11 cellular contexts compared by ENCODE assay signal in the genomic region with DNA sequence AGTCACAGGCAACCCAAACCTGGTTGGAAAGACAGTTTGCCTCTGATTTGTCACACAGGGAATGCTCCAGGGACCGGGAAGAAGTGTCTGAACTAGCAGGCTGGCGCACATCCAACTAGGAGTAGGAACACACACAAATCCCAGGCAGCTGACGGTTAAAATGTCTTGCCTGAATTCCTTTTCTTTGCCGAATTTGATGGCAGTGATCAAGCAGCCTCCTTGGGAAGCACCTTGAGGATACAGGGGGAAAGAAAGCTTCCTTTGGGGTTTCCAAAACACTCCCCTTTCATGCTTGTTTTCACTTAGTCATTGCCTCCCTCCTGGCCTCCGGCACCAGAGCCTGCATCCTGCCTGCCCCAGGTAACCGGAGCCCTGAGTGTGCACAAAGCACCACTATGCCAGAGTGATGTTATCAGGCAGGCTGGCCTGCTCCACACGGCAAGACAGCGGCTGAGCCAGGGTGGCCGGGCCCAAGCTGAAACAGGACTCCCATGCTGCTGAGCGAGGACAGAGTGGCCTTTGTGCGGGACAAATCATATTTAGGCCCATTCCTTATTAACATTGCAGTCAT.
DNase-seq lines count a peak whose midpoint lies in the region; ATAC-seq and TF ChIP-seq lines count a peak whose summit lies in the region.
"Had no signal": no experiment of that assay in that cellular context is flagged by ENCODE, and none has a peak within 500 bp of the region (broad histone marks: within the 10 kb centered on the region; RNA-seq: fewer than 3 reads in every experiment).

No MANE protein-coding gene starts in this region.

- H3K9me2 ChIP-seq in PC-9 (ENCODE audit: insufficient read depth), result no peaks in the 10 kb centered on the region

- no peak for TF ChIP-seq RAD21 in Ishikawa (IDR thresholded peaks at IDR 0.05; ENCODE audit: low read depth)

- POLR2A ChIA-PET in PC-9 (lab: Charles Lee; ENCODE audit: unreplicated experiment), result interaction anchor here (1.0 kb wide), 1 partner anchor 8 kb away, joined by 6 read pairs; no protein-coding TSS in a partner anchor

- CTCF ChIA-PET in PC-9 (lab: Charles Lee), result no interaction called here

- H3K27ac ChIP-seq in PC-9, result peak overlapping the region; percentile 81

- no peaks in the 10 kb centered on the region for H3K9me3 ChIP-seq in PC-9 (ENCODE audit: insufficient read depth, low read depth)

- BruUV-seq in PC-9 (replicated peaks; lab: Mats Ljungman, UMichigan), result no TSS peak

- H3K27me3 ChIP-seq in PC-9 (ENCODE audit: insufficient read depth, low read depth), result no peaks in the 10 kb centered on the region

- no peak for ATAC-seq in GM21737 (IDR thresholded peaks at IDR 0.05; ENCODE audit: unreplicated experiment)
- ATAC-seq in HG02938 (IDR thresholded peaks at IDR 0.05; ENCODE audit: unreplicated experiment), result no peak
- ATAC-seq: naive thymus-derived CD8-positive, alpha-beta T cell had no signal

- DNase-seq in COLO829 (ENCODE audit: low spot score) (peak; percentile 69), PC-9 (peak; percentile 84 to 94), islet precursor cell (peak; percentile 97), putamen (ENCODE audit: low spot score) (no peak)
- DNase-seq in stimulated activated naive CD4-positive, alpha-beta T cell treated with Interleukin-2 at 50 U/mL for 16 hours (lab: John Stamatoyannopoulos, UW), result no peak
- DNase-seq: CD8-positive, alpha-beta memory T cell; naive thymus-derived CD8-positive, alpha-beta T cell; stimulated activated CD4-positive, alpha-beta T cell treated with anti-CD3 and anti-CD28 coated beads, Interleukin-2, amount 100 ng/mL, for 48 hours had no signal

- H3K4me2 ChIP-seq in PC-9, result peak overlapping the region; percentile 73

- H4K20me1 ChIP-seq in PC-9 (ENCODE audit: insufficient read depth), result no peaks in the 10 kb centered on the region

- peak overlapping the region; percentile 25; the same call in 1 of the 2 replicates for H3K4me3 ChIP-seq in PC-9

- TF ChIP-seq CTCF in PC-9 (conservative IDR thresholded peaks at IDR 0.05), result no peak

- no peaks in the 10 kb centered on the region for H3K79me2 ChIP-seq in PC-9 (ENCODE audit: low read depth)

- peaks cover 69% of the 10 kb centered on the region for H3K4me1 ChIP-seq in PC-9 (replicated peaks; ENCODE audit: insufficient read depth)

- peak; percentile 31; the same call in 1 of the 2 replicates for TF ChIP-seq EP300 in Ishikawa (IDR thresholded peaks at IDR 0.05; ENCODE audit: borderline replicate concordance)

- H2AFZ ChIP-seq in PC-9, result peak overlapping the region; percentile 49

- intact Hi-C loops in PC-9 (cut with micrococcal nuclease; ENCODE audit: unreplicated experiment), result loop anchor here (5.0 to 10.0 kb wide), 2 partner anchors 470 to 558 kb away; a partner anchor contains a TSS

- H3K36me3 ChIP-seq in PC-9 (ENCODE audit: low read depth), result no peaks in the 10 kb centered on the region

- H3F3A ChIP-seq in PC-9 (ENCODE audit: insufficient read depth, low read depth), result peaks cover 31% of the 10 kb centered on the region

TF ChIP-seq in Ishikawa, 13 proteins besides CTCF, POLR2A, EP300 and RAD21:
- TF ChIP-seq, protein P1, sequence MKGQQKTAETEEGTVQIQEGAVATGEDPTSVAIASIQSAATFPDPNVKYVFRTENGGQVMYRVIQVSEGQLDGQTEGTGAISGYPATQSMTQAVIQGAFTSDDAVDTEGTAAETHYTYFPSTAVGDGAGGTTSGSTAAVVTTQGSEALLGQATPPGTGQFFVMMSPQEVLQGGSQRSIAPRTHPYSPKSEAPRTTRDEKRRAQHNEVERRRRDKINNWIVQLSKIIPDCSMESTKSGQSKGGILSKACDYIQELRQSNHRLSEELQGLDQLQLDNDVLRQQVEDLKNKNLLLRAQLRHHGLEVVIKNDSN (IDR thresholded peaks at IDR 0.05), result no peak
- peak; percentile 68; the same call in 1 of the 2 replicates for TF ChIP-seq NFIC (IDR thresholded peaks at IDR 0.05)
- TF ChIP-seq, protein P2, sequence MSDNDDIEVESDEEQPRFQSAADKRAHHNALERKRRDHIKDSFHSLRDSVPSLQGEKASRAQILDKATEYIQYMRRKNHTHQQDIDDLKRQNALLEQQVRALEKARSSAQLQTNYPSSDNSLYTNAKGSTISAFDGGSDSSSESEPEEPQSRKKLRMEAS (IDR thresholded peaks at IDR 0.05), result peak; percentile 52

Comparison
In these comparisons a context has a peak if more than half of its experiments do, and no peak if none do; other contexts are left out.
1. DNase-seq: peak in COLO829 (single experiment), PC-9 (2 of 2) and islet precursor cell (single experiment); none in putamen (single experiment) and stimulated activated naive CD4-positive, alpha-beta T cell treated with Interleukin-2 at 50 U/mL for 16 hours (single experiment).